25 cellular contexts compared by ENCODE assay signal in genomic region chr12:129827985-129828384, GRCh38.
"Had no signal": no experiment of that assay in that cellular context is flagged by ENCODE, and none has a peak within 500 bp of the region (broad histone marks: within the 10 kb centered on the region; RNA-seq: fewer than 3 reads in every experiment).

No MANE protein-coding gene starts in this region.

- ATAC-seq: gastrocnemius medialis; heart right ventricle; left colon; left ventricle myocardium superior; naive thymus-derived CD4-positive, alpha-beta T cell; sciatic nerve; stimulated activated naive B cell treated with anti-CD40 and anti-IgM and Interleukin-4, amounts not matched to agents 10 μg/mL and 1 μg/mL and 100 μg/mL, for 72 hours had no signal

- H3K4me3 Mint-ChIP-seq: immature natural killer cell; naive thymus-derived CD4-positive, alpha-beta T cell; stimulated activated naive B cell treated with anti-CD40 and anti-IgM and Interleukin-4, amounts not matched to agents 10 μg/mL and 1 μg/mL and 100 μg/mL, for 72 hours had no signal

- H3K36me3 ChIP-seq: esophagus muscularis mucosa, gastrocnemius medialis, heart right ventricle, neutrophil, spleen, stomach, thoracic aorta, transverse colon had no signal

- H3K27ac ChIP-seq: epithelial cell of prostate, esophagus muscularis mucosa, gastrocnemius medialis, heart right ventricle, neutrophil, spleen, stomach, thoracic aorta, transverse colon had no signal

- H3K4me1 Mint-ChIP-seq: immature natural killer cell; naive thymus-derived CD4-positive, alpha-beta T cell; stimulated activated naive B cell treated with anti-CD40 and anti-IgM and Interleukin-4, amounts not matched to agents 10 μg/mL and 1 μg/mL and 100 μg/mL, for 72 hours had no signal

- DNase-seq: effector memory CD4-positive, alpha-beta T cell; gastrocnemius medialis; heart right ventricle; hypothalamus; immature natural killer cell; kidney; left colon; left ventricle myocardium superior; mesenchymal stem cell; naive thymus-derived CD4-positive, alpha-beta T cell; posterior cingulate gyrus; spleen; stimulated activated CD4-positive, alpha-beta T cell treated with anti-CD3 and anti-CD28 coated beads, Interleukin-15, amount 100 ng/mL, for 24 hours; stimulated activated CD4-positive, alpha-beta T cell treated with anti-CD3 and anti-CD28 coated beads, Interleukin-1b, Interleukin-23, amount 100 ng/mL, for 48 hours; stimulated activated CD4-positive, alpha-beta T cell treated with anti-CD3 and anti-CD28 coated beads, Interleukin-4, amount 100 ng/mL, for 4 hours; stimulated activated naive B cell treated with anti-CD40 and anti-IgM and Interleukin-4, amounts not matched to agents 10 μg/mL and 1 μg/mL and 100 μg/mL, for 72 hours; stomach; substantia nigra; transverse colon had no signal

- H3K9me3 ChIP-seq: gastrocnemius medialis, neutrophil, thoracic aorta, transverse colon had no signal

- H3K4me1 ChIP-seq: esophagus muscularis mucosa, gastrocnemius medialis, heart right ventricle, spleen, stomach, transverse colon had no signal

- H3K27ac Mint-ChIP-seq: naive thymus-derived CD4-positive, alpha-beta T cell; stimulated activated naive B cell treated with anti-CD40 and anti-IgM and Interleukin-4, amounts not matched to agents 10 μg/mL and 1 μg/mL and 100 μg/mL, for 72 hours had no signal

- H3K27me3 Mint-ChIP-seq: naive thymus-derived CD4-positive, alpha-beta T cell; stimulated activated naive B cell treated with anti-CD40 and anti-IgM and Interleukin-4, amounts not matched to agents 10 μg/mL and 1 μg/mL and 100 μg/mL, for 72 hours had no signal

- H3K27me3 ChIP-seq: gastrocnemius medialis, neutrophil, transverse colon had no signal

- FAIRE-seq: kidney had no signal

- H3K4me3 ChIP-seq: esophagus muscularis mucosa, gastrocnemius medialis, heart right ventricle, lung, spleen, stomach, thoracic aorta, transverse colon had no signal

- H3K36me3 Mint-ChIP-seq: immature natural killer cell; naive thymus-derived CD4-positive, alpha-beta T cell had no signal
